20 cellular contexts compared by ENCODE assay signal in genomic region chr10:6973904-6974303, GRCh38.
DNase-seq lines count a peak whose midpoint lies in the region; ATAC-seq and TF ChIP-seq lines count a peak whose summit lies in the region.
"Had no signal": no experiment of that assay in that cellular context is flagged by ENCODE, and none has a peak within 500 bp of the region (broad histone marks: within the 10 kb centered on the region; RNA-seq: fewer than 3 reads in every experiment).

No MANE protein-coding gene starts in this region.

- H3K4me1 ChIP-seq in BLaER1 (peaks cover 16% of the 10 kb centered on the region), lower lobe of right lung (peaks cover 7% of the 10 kb centered on the region)
- H3K4me1 ChIP-seq in CD8-positive, alpha-beta memory T cell (ENCODE audit: insufficient read depth, low read length): peaks cover 16% of the 10 kb centered on the region
- H3K4me1 ChIP-seq: left ventricle myocardium inferior, testis had no signal

- DNase-seq in CD8-positive, alpha-beta memory T cell: peak; percentile 10 to 66 (median 22)
- no peak for DNase-seq in lower lobe of right lung
- no peak for DNase-seq in NCI-H128 (lab: John Stamatoyannopoulos, UW; ENCODE audit: unreplicated experiment)
- no peak for DNase-seq in omental fat pad (ENCODE audit: low spot score)
- no peak for DNase-seq in H4 (ENCODE audit: low spot score)
- DNase-seq: activated B cell treated with CpG ODN at 0.5 μM for 24 hours; AML-193; DMS153; dorsolateral prefrontal cortex; erythroblast; left ventricle myocardium inferior; NCI-H1417 treated with DMSO at 0.1 percent for 48 hours; NK-92 treated with Interleukin-12 subunit alpha and Interleukin-12 subunit beta, amount 100 ng/mL, for 24 hours; testis had no signal

- H3K4me2 ChIP-seq in BLaER1: peak overlapping the region; percentile 65
- H3K4me2 ChIP-seq: GM23338, smooth muscle cell had no signal

- H3K9ac ChIP-seq in BLaER1: no peak overlapping the region

- CTCF ChIA-PET in CD8-positive, alpha-beta memory T cell (lab: Charles Lee): no interaction called here

- H3K27me3 ChIP-seq in BLaER1: no peaks in the 10 kb centered on the region
- H3K27me3 ChIP-seq in CD8-positive, alpha-beta memory T cell (ENCODE audit: insufficient read depth, low read length, poor library complexity, severe bottlenecking): no peaks in the 10 kb centered on the region
- no peaks in the 10 kb centered on the region for H3K27me3 ChIP-seq in lower lobe of right lung (ENCODE audit: low read depth)
- H3K27me3 ChIP-seq: testis had no signal

- no peaks in the 10 kb centered on the region for H4K20me1 ChIP-seq in BLaER1

- intact Hi-C loops in lower lobe of right lung (cut with DNase I): no loop called here

- peaks cover 0 to 4% of the 10 kb centered on the region in 2 donors for H3K27me3 Mint-ChIP-seq in CD8-positive, alpha-beta memory T cell
- H3K27me3 Mint-ChIP-seq in T-helper 1 cell treated with Interleukin-12 subunit alpha and Interleukin-12 subunit beta and Interleukin-4 antibody, amounts not matched to agents 30 μg/mL and 1 μg/mL, for 36 hours (ENCODE audit: low read depth): peaks cover 27% of the 10 kb centered on the region

- H3K4me1 Mint-ChIP-seq in CD8-positive, alpha-beta memory T cell: peaks cover 20 to 29% (median 26%) of the 10 kb centered on the region in 3 donors
- H3K4me1 Mint-ChIP-seq in T-helper 1 cell treated with Interleukin-12 subunit alpha and Interleukin-12 subunit beta and Interleukin-4 antibody, amounts not matched to agents 30 μg/mL and 1 μg/mL, for 36 hours (ENCODE audit: low read depth): peaks cover 11% of the 10 kb centered on the region
- H3K4me1 Mint-ChIP-seq: activated B cell treated with CpG ODN at 0.5 μM for 24 hours had no signal

- ATAC-seq in lower lobe of right lung (peak; percentile 33 to 59), omental fat pad (ENCODE audit: low FRiP score) (no peak), HG02623 (IDR thresholded peaks at IDR 0.05; ENCODE audit: unreplicated experiment) (no peak)
- ATAC-seq: GM23338 had no signal

- H3K36me3 Mint-ChIP-seq in CD8-positive, alpha-beta memory T cell: no peaks in the 10 kb centered on the region
- H3K36me3 Mint-ChIP-seq in T-helper 1 cell treated with Interleukin-12 subunit alpha and Interleukin-12 subunit beta and Interleukin-4 antibody, amounts not matched to agents 30 μg/mL and 1 μg/mL, for 36 hours (ENCODE audit: low read depth): no peaks in the 10 kb centered on the region
- H3K36me3 Mint-ChIP-seq: IgD-negative memory B cell had no signal

- no peaks in the 10 kb centered on the region for H3K36me3 ChIP-seq in BLaER1
- no peaks in the 10 kb centered on the region for H3K36me3 ChIP-seq in CD8-positive, alpha-beta memory T cell (ENCODE audit: insufficient read depth, low read length)
- H3K36me3 ChIP-seq in lower lobe of right lung: no peaks in the 10 kb centered on the region
- H3K36me3 ChIP-seq: left ventricle myocardium inferior had no signal

- H3K9me3 ChIP-seq in BLaER1 (peaks cover 8% of the 10 kb centered on the region), lower lobe of right lung (no peaks in the 10 kb centered on the region)
- no peaks in the 10 kb centered on the region for H3K9me3 ChIP-seq in CD8-positive, alpha-beta memory T cell (ENCODE audit: low read length)
- H3K9me3 ChIP-seq: testis had no signal

- peak overlapping the region in 6 of 7 donors; percentile 5 to 55 (median 34) for H3K4me3 Mint-ChIP-seq in CD8-positive, alpha-beta memory T cell
- peak overlapping the region; percentile 25 for H3K4me3 Mint-ChIP-seq in T-helper 1 cell treated with Interleukin-12 subunit alpha and Interleukin-12 subunit beta and Interleukin-4 antibody, amounts not matched to agents 30 μg/mL and 1 μg/mL, for 36 hours
- H3K4me3 Mint-ChIP-seq: activated B cell treated with CpG ODN at 0.5 μM for 24 hours, GM23338 had no signal

- peak overlapping the region; percentile 9 to 89 (median 64) for H3K27ac Mint-ChIP-seq in CD8-positive, alpha-beta memory T cell
- peak overlapping the region; percentile 49 for H3K27ac Mint-ChIP-seq in T-helper 1 cell treated with Interleukin-12 subunit alpha and Interleukin-12 subunit beta and Interleukin-4 antibody, amounts not matched to agents 30 μg/mL and 1 μg/mL, for 36 hours
- H3K27ac Mint-ChIP-seq: activated B cell treated with CpG ODN at 0.5 μM for 24 hours, GM23338, IgD-negative memory B cell had no signal

- H3K4me3 ChIP-seq in BLaER1: no peak overlapping the region
- H3K4me3 ChIP-seq in CD8-positive, alpha-beta memory T cell (ENCODE audit: low read length): no peak overlapping the region
- no peak overlapping the region for H3K4me3 ChIP-seq in lower lobe of right lung
- H3K4me3 ChIP-seq: dorsolateral prefrontal cortex, GM23338, left ventricle myocardium inferior, smooth muscle cell, testis had no signal

- peaks cover 0 to 2% (median 0%) of the 10 kb centered on the region in 5 donors for H3K9me3 Mint-ChIP-seq in CD8-positive, alpha-beta memory T cell
- peaks cover 7% of the 10 kb centered on the region for H3K9me3 Mint-ChIP-seq in T-helper 1 cell treated with Interleukin-12 subunit alpha and Interleukin-12 subunit beta and Interleukin-4 antibody, amounts not matched to agents 30 μg/mL and 1 μg/mL, for 36 hours
- H3K9me3 Mint-ChIP-seq: GM23338, IgD-negative memory B cell had no signal

- H3K27ac ChIP-seq in BLaER1 (peak overlapping the region; percentile 12; the same call in 1 of the 2 replicates), lower lobe of right lung (no peak overlapping the region)
- no peak overlapping the region for H3K27ac ChIP-seq in CD8-positive, alpha-beta memory T cell (ENCODE audit: low read depth, low read length)
- H3K27ac ChIP-seq: left ventricle myocardium inferior, testis had no signal

- POLR2A ChIA-PET in CD8-positive, alpha-beta memory T cell (lab: Charles Lee): no interaction called here

- TF ChIP-seq CTCF in lower lobe of right lung (IDR thresholded peaks at IDR 0.05) (no peak), omental fat pad (IDR thresholded peaks at IDR 0.05) (no peak)

Comparison
In these comparisons a context has a peak if more than half of its experiments do, and no peak if none do; other contexts are left out.
1. DNase-seq: peak in CD8-positive, alpha-beta memory T cell (5 of 5); none in lower lobe of right lung (single experiment), NCI-H128 (single experiment), omental fat pad (single experiment) and H4 (single experiment).
2. ATAC-seq: peak in lower lobe of right lung (2 of 2); none in omental fat pad (single experiment) and HG02623 (single experiment).